ENCODE assay signal across 1 cellular context in the genomic region with DNA sequence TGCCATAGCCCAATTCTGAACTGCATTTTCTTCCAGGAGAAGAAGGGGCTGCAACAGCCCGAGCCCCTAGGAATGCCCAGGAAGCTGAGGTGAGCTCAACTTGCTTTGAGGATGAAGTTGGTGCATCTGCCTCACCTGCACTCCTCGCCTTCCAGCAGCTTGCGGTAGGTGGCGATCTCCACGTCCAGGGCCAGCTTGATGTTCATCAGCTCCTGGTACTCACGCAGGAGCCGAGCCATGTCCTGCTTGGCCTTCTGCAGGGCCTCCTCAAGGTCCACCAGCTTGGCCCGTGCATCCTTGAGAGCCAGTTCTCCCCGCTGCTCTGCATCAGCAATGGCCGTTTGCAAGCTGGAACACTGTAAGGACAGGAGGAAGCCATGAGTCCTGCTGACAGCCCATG.
TF ChIP-seq lines count a peak whose summit lies in the region.

No MANE protein-coding gene starts in this region.

TF ChIP-seq in GM23338, 12 proteins besides CTCF, POLR2A, EP300 and RAD21:
- TF ChIP-seq CREB1 (CRISPR knock-in tag; IDR thresholded peaks at IDR 0.05; ENCODE audit: low read depth) (no peak), ZNF114 (CRISPR knock-in tag; IDR thresholded peaks at IDR 0.05) (no peak), ZNF331 (CRISPR knock-in tag; IDR thresholded peaks at IDR 0.05; ENCODE audit: low read depth) (no peak), POLR2AphosphoS5 (IDR thresholded peaks at IDR 0.05; ENCODE audit: low read depth) (no peak), EZH2 (IDR thresholded peaks at IDR 0.05; ENCODE audit: low read depth, unreplicated experiment) (no peak), STAT1 (IDR thresholded peaks at IDR 0.05; ENCODE audit: unreplicated experiment) (no peak), JUNB (IDR thresholded peaks at IDR 0.05; ENCODE audit: unreplicated experiment) (no peak), EZH2phosphoT487 (IDR thresholded peaks at IDR 0.05; ENCODE audit: unreplicated experiment) (no peak), NANOG (IDR thresholded peaks at IDR 0.05; ENCODE audit: borderline replicate concordance) (no peak)
- TF ChIP-seq, protein P1, sequence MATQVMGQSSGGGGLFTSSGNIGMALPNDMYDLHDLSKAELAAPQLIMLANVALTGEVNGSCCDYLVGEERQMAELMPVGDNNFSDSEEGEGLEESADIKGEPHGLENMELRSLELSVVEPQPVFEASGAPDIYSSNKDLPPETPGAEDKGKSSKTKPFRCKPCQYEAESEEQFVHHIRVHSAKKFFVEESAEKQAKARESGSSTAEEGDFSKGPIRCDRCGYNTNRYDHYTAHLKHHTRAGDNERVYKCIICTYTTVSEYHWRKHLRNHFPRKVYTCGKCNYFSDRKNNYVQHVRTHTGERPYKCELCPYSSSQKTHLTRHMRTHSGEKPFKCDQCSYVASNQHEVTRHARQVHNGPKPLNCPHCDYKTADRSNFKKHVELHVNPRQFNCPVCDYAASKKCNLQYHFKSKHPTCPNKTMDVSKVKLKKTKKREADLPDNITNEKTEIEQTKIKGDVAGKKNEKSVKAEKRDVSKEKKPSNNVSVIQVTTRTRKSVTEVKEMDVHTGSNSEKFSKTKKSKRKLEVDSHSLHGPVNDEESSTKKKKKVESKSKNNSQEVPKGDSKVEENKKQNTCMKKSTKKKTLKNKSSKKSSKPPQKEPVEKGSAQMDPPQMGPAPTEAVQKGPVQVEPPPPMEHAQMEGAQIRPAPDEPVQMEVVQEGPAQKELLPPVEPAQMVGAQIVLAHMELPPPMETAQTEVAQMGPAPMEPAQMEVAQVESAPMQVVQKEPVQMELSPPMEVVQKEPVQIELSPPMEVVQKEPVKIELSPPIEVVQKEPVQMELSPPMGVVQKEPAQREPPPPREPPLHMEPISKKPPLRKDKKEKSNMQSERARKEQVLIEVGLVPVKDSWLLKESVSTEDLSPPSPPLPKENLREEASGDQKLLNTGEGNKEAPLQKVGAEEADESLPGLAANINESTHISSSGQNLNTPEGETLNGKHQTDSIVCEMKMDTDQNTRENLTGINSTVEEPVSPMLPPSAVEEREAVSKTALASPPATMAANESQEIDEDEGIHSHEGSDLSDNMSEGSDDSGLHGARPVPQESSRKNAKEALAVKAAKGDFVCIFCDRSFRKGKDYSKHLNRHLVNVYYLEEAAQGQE (IDR thresholded peaks at IDR 0.05; ENCODE audit: unreplicated experiment) = no peak
- TF ChIP-seq, protein P2, sequence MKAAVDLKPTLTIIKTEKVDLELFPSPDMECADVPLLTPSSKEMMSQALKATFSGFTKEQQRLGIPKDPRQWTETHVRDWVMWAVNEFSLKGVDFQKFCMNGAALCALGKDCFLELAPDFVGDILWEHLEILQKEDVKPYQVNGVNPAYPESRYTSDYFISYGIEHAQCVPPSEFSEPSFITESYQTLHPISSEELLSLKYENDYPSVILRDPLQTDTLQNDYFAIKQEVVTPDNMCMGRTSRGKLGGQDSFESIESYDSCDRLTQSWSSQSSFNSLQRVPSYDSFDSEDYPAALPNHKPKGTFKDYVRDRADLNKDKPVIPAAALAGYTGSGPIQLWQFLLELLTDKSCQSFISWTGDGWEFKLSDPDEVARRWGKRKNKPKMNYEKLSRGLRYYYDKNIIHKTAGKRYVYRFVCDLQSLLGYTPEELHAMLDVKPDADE (IDR thresholded peaks at IDR 0.05) = no peak
- TF ChIP-seq, protein P3, sequence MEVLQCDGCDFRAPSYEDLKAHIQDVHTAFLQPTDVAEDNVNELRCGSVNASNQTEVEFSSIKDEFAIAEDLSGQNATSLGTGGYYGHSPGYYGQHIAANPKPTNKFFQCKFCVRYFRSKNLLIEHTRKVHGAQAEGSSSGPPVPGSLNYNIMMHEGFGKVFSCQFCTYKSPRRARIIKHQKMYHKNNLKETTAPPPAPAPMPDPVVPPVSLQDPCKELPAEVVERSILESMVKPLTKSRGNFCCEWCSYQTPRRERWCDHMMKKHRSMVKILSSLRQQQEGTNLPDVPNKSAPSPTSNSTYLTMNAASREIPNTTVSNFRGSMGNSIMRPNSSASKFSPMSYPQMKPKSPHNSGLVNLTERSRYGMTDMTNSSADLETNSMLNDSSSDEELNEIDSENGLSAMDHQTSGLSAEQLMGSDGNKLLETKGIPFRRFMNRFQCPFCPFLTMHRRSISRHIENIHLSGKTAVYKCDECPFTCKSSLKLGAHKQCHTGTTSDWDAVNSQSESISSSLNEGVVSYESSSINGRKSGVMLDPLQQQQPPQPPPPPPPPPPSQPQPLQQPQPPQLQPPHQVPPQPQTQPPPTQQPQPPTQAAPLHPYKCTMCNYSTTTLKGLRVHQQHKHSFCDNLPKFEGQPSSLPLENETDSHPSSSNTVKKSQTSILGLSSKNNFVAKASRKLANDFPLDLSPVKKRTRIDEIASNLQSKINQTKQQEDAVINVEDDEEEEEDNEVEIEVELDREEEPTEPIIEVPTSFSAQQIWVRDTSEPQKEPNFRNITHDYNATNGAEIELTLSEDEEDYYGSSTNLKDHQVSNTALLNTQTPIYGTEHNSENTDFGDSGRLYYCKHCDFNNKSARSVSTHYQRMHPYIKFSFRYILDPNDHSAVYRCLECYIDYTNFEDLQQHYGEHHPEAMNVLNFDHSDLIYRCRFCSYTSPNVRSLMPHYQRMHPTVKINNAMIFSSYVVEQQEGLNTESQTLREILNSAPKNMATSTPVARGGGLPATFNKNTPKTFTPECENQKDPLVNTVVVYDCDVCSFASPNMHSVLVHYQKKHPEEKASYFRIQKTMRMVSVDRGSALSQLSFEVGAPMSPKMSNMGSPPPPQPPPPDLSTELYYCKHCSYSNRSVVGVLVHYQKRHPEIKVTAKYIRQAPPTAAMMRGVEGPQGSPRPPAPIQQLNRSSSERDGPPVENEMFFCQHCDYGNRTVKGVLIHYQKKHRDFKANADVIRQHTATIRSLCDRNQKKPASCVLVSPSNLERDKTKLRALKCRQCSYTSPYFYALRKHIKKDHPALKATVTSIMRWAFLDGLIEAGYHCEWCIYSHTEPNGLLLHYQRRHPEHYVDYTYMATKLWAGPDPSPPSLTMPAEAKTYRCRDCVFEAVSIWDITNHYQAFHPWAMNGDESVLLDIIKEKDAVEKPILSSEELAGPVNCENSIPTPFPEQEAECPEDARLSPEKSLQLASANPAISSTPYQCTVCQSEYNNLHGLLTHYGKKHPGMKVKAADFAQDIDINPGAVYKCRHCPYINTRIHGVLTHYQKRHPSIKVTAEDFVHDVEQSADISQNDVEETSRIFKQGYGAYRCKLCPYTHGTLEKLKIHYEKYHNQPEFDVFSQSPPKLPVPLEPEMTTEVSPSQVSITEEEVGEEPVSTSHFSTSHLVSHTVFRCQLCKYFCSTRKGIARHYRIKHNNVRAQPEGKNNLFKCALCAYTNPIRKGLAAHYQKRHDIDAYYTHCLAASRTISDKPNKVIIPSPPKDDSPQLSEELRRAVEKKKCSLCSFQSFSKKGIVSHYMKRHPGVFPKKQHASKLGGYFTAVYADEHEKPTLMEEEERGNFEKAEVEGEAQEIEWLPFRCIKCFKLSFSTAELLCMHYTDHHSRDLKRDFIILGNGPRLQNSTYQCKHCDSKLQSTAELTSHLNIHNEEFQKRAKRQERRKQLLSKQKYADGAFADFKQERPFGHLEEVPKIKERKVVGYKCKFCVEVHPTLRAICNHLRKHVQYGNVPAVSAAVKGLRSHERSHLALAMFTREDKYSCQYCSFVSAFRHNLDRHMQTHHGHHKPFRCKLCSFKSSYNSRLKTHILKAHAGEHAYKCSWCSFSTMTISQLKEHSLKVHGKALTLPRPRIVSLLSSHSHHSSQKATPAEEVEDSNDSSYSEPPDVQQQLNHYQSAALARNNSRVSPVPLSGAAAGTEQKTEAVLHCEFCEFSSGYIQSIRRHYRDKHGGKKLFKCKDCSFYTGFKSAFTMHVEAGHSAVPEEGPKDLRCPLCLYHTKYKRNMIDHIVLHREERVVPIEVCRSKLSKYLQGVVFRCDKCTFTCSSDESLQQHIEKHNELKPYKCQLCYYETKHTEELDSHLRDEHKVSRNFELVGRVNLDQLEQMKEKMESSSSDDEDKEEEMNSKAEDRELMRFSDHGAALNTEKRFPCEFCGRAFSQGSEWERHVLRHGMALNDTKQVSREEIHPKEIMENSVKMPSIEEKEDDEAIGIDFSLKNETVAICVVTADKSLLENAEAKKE (CRISPR knock-in tag; IDR thresholded peaks at IDR 0.05) = no peak
